8 cellular contexts compared by ENCODE assay signal in genomic region chr18:31206787-31207381, GRCh38. TPM values are rescaled to one million over a fixed set of nuclear protein-coding genes. Genes with fewer than 3 reads are reported as not detected.
DNase-seq lines count a peak whose midpoint lies in the region; ATAC-seq and TF ChIP-seq lines count a peak whose summit lies in the region.

No MANE protein-coding gene starts in this region.

- H3K27me3 ChIP-seq in RWPE2 (ENCODE audit: insufficient read depth, poor library complexity, severe bottlenecking) (no peaks in the 10 kb centered on the region), heart left ventricle (no peaks in the 10 kb centered on the region)

- no peaks in the 10 kb centered on the region for H3K9me3 Mint-ChIP-seq in Calu3 (ENCODE audit: low read depth, unreplicated experiment)
- H3K9me3 Mint-ChIP-seq in stimulated activated memory B cell treated with anti-CD40 and anti-IgM and Interleukin-4, amounts not matched to agents 10 μg/mL and 1 μg/mL and 100 μg/mL, for 72 hours, result peaks cover 13% of the 10 kb centered on the region

- H3K36me3 ChIP-seq in RWPE2 (ENCODE audit: low read depth) (no peaks in the 10 kb centered on the region), heart left ventricle (no peaks in the 10 kb centered on the region)

- ATAC-seq in GM19467 (IDR thresholded peaks at IDR 0.05; ENCODE audit: unreplicated experiment), result peak; percentile 79
- peak; percentile 95 for ATAC-seq in HG03432 (IDR thresholded peaks at IDR 0.05; ENCODE audit: unreplicated experiment)
- peak; percentile 95 for ATAC-seq in RWPE2 (ENCODE audit: low read depth)
- peak; percentile 73 to 95 (median 86) for ATAC-seq in heart left ventricle
- ATAC-seq in stimulated activated memory B cell treated with anti-CD40 and anti-IgM and Interleukin-4, amounts not matched to agents 10 μg/mL and 1 μg/mL and 100 μg/mL, for 72 hours, result peak; percentile 10

- H3K4me3 ChIP-seq in RWPE2 (ENCODE audit: severe bottlenecking) (no peak overlapping the region), heart left ventricle (peak overlapping the region in 9 of 12 donors; percentile 15 to 41 (median 30))

- H3K27me3 Mint-ChIP-seq in Calu3 (ENCODE audit: unreplicated experiment), result no peaks in the 10 kb centered on the region
- no peaks in the 10 kb centered on the region for H3K27me3 Mint-ChIP-seq in stimulated activated memory B cell treated with anti-CD40 and anti-IgM and Interleukin-4, amounts not matched to agents 10 μg/mL and 1 μg/mL and 100 μg/mL, for 72 hours

- peaks cover 6% of the 10 kb centered on the region for H3K4me1 ChIP-seq in RWPE2 (ENCODE audit: insufficient read depth, poor library complexity, severe bottlenecking)
- peaks cover 0 to 39% (median 0%) of the 10 kb centered on the region in 12 donors for H3K4me1 ChIP-seq in heart left ventricle

- WGBS in heart left ventricle, 4 donors, result 56 to 70% (median 60%) methylated on average over 11 of the region's 11 CpGs

- H3K4me1 Mint-ChIP-seq in Calu3 (ENCODE audit: low read depth, unreplicated experiment), result peaks cover 68% of the 10 kb centered on the region
- H3K4me1 Mint-ChIP-seq in stimulated activated memory B cell treated with anti-CD40 and anti-IgM and Interleukin-4, amounts not matched to agents 10 μg/mL and 1 μg/mL and 100 μg/mL, for 72 hours, result peaks cover 6% of the 10 kb centered on the region

- no TSS peak for BruUV-seq in Calu3 (replicated peaks; lab: Mats Ljungman, UMichigan)

- H3K36me3 Mint-ChIP-seq in Calu3 (ENCODE audit: insufficient read depth, unreplicated experiment), result peaks cover 11% of the 10 kb centered on the region
- H3K36me3 Mint-ChIP-seq in stimulated activated memory B cell treated with anti-CD40 and anti-IgM and Interleukin-4, amounts not matched to agents 10 μg/mL and 1 μg/mL and 100 μg/mL, for 72 hours, result no peaks in the 10 kb centered on the region

- peak; percentile 32 for TF ChIP-seq CTCF in Calu3 (IDR thresholded peaks at IDR 0.05; ENCODE audit: unreplicated experiment)
- TF ChIP-seq CTCF in RWPE2 (IDR thresholded peaks at IDR 0.05; ENCODE audit: poor library complexity, severe bottlenecking), result peak; percentile 43
- peak in 2 of 12 donors; percentile 9 to 13 for TF ChIP-seq CTCF in heart left ventricle (IDR thresholded peaks at IDR 0.05)

- H3K4me3 Mint-ChIP-seq in Calu3 (ENCODE audit: low read depth, unreplicated experiment), result peak overlapping the region; percentile 54
- H3K4me3 Mint-ChIP-seq in stimulated activated memory B cell treated with anti-CD40 and anti-IgM and Interleukin-4, amounts not matched to agents 10 μg/mL and 1 μg/mL and 100 μg/mL, for 72 hours, result no peak overlapping the region

- DNase-seq in Calu3 (peak; percentile 92), RWPE2 (ENCODE audit: low spot score) (peak; percentile 73), heart left ventricle (peak in 4 of 5 donors; percentile 43 to 70 (median 56)), cortex of kidney (lab: John Stamatoyannopoulos, UW) (no peak)
- DNase-seq in activated CD4-positive, alpha-beta T cell treated with anti-CD3 and anti-CD28 coated beads, Interleukin-2, amount 50 U/mL, for 1 hour, result no peak

- H3K9me3 ChIP-seq in RWPE2 (ENCODE audit: severe bottlenecking) (no peaks in the 10 kb centered on the region), heart left ventricle (no peaks in the 10 kb centered on the region)

- TF ChIP-seq POLR2A in heart left ventricle (IDR thresholded peaks at IDR 0.05), result peak in 1 of 2 donors; percentile 32

- CTCF ChIA-PET in Calu3 (lab: Charles Lee), result interaction anchor here (0.6 to 1.8 kb wide), 7 partner anchors 9 to 303 kb away, joined by 3 to 8 read pairs (median 5); no protein-coding TSS in a partner anchor

- H3K27ac Mint-ChIP-seq in Calu3 (ENCODE audit: unreplicated experiment), result peak overlapping the region; percentile 74
- H3K27ac Mint-ChIP-seq in stimulated activated memory B cell treated with anti-CD40 and anti-IgM and Interleukin-4, amounts not matched to agents 10 μg/mL and 1 μg/mL and 100 μg/mL, for 72 hours, result no peak overlapping the region

- intact Hi-C loops in Calu3 (cut with micrococcal nuclease; ENCODE audit: unreplicated experiment) (loop anchor here (2.0 to 10.0 kb wide), 5 partner anchors 24 to 192 kb away; no protein-coding TSS in a partner anchor), heart left ventricle (cut with DNase I) (loop anchor here in 1 of 10 donors (5.0 kb wide), 1 partner anchor 105 kb away; the partner anchor contains the start of gene DSC2)

- H3K27ac ChIP-seq in RWPE2 (ENCODE audit: poor library complexity, severe bottlenecking), result peak overlapping the region; percentile 20
- H3K27ac ChIP-seq in heart left ventricle, result peak overlapping the region in 9 of 12 donors; percentile 17 to 72 (median 44)

RNA-seq across cellular contexts. Expression of gene DSC1, which starts 44.2 kb away (rescaled TPM):
- not detected in 2 replicates for total RNA-seq in Calu3 (2022)
- 10 to 100 TPM in 1 of 9 donors, 1 to 10 TPM in 8; 1.1 to 10.7 (median 5.3) TPM for total RNA-seq in heart left ventricle
- under 1 TPM; 0.18 to 0.95 TPM for polyA plus RNA-seq in heart left ventricle

Comparison
In these comparisons a context has a peak if more than half of its experiments do, and no peak if none do; other contexts are left out.
1. DNase-seq: peak in Calu3 (single experiment), RWPE2 (single experiment) and heart left ventricle (4 of 5); none in cortex of kidney (single experiment) and activated CD4-positive, alpha-beta T cell treated with anti-CD3 and anti-CD28 coated beads, Interleukin-2, amount 50 U/mL, for 1 hour (single experiment).
2. ATAC-seq: peak in every context shown above with its lines; median percentile 95 in HG03432; 95 in RWPE2; 86 in heart left ventricle; 79 in GM19467; 10 in stimulated activated memory B cell treated with anti-CD40 and anti-IgM and Interleukin-4, amounts not matched to agents 10 μg/mL and 1 μg/mL and 100 μg/mL, for 72 hours.